8 cellular contexts compared by ENCODE assay signal in the genomic region with DNA sequence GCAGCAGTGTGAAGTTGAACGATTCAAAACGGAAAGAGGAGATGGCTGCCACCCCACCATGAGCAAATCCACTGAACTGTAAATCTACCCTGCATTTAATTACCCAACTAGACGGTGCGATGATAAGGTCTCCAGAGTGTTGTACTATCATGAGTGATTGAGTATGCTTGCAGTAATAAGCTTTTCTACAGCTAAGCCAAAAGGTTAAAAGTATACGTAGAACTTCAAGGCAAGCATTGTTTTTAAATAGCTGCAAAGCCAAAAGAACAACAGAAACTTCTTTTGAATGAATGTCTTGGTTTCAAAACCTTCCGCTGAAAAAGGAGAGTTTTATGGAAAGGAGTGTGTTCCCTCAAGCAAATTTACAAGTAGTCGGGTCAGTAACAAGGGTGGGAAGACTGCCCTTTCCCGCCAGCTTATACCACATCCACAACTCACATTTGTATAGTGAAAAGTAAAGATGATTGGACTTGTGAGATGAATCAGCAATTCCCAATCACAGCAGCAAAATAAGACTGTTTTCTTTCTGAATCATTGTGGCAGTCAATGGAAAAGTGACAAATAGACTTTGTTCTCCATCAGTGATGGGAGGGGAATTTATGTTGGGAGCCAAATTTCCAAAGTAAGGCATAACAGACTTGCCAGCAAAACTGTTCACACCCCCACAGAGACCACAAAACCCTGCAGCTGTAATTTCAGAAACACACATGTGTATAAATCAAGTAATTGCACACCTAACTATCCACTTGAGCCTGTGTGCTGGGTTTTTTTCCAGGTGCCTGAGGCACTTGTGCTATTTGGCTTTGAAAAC.
DNase-seq lines count a peak whose midpoint lies in the region; ATAC-seq and TF ChIP-seq lines count a peak whose summit lies in the region.

No MANE protein-coding gene starts in this region.

- H3T11ph ChIP-seq in H9 (ENCODE audit: low read length), result no peak overlapping the region

- no peak overlapping the region for H4K5ac ChIP-seq in H9 (ENCODE audit: insufficient read length, low read depth, low read length)

- H3K36me3 ChIP-seq in fibroblast of lung (ENCODE audit: control insufficient read depth, insufficient read depth, low read length) (no peaks in the 10 kb centered on the region), osteoblast (ENCODE audit: insufficient read depth, low read length) (no peaks in the 10 kb centered on the region)

- H3K18ac ChIP-seq in H9 (ENCODE audit: insufficient read length, low read depth, low read length), result no peak overlapping the region

- H2BK12ac ChIP-seq in H9 (ENCODE audit: insufficient read length, low read depth, low read length), result no peak overlapping the region

- no peak overlapping the region for H2BK15ac ChIP-seq in H9 (ENCODE audit: low read depth, low read length)

- H2AFZ ChIP-seq in H9 (ENCODE audit: low read length) (peak overlapping the region; percentile 45), fibroblast of lung (ENCODE audit: low read length) (no peak overlapping the region), osteoblast (ENCODE audit: low read length) (peak overlapping the region; percentile 72)

- no peak overlapping the region for H3K56ac ChIP-seq in H9 (ENCODE audit: insufficient read length, low read depth, low read length)

- H3K4me1 Mint-ChIP-seq in H9, result peaks cover 43 to 44% of the 10 kb centered on the region in 2 experiments

- H3K79me2 ChIP-seq in H9 (ENCODE audit: insufficient read depth, low read length) (no peaks in the 10 kb centered on the region), fibroblast of lung (ENCODE audit: control insufficient read depth, insufficient read depth, low read length) (no peaks in the 10 kb centered on the region), osteoblast (ENCODE audit: insufficient read depth, low read length) (no peaks in the 10 kb centered on the region)

- no peak overlapping the region for H2BK20ac ChIP-seq in H9 (ENCODE audit: low read depth, low read length, poor library complexity, severe bottlenecking)

- H4K20me1 ChIP-seq in H9 (ENCODE audit: control insufficient read depth, insufficient read depth, insufficient read length), result no peaks in the 10 kb centered on the region
- H4K20me1 ChIP-seq in fibroblast of lung (ENCODE audit: control insufficient read depth, extremely low read depth, insufficient read depth, low read length), result no peaks in the 10 kb centered on the region
- H4K20me1 ChIP-seq in osteoblast (ENCODE audit: insufficient read depth, low read length), result no peaks in the 10 kb centered on the region

- H3K4me3 Mint-ChIP-seq in H9, result no peak overlapping the region

- H2BK120ac ChIP-seq in H9 (ENCODE audit: low read depth, low read length, poor library complexity, severe bottlenecking), result no peak overlapping the region

- no peaks in the 10 kb centered on the region for H3K79me1 ChIP-seq in H9 (ENCODE audit: insufficient read depth, low read depth, low read length, poor library complexity, severe bottlenecking)

- H3K27me3 Mint-ChIP-seq in H9 (ENCODE audit: low read depth), result no peaks in the 10 kb centered on the region

- no peak for TF ChIP-seq CTCF in H9 (conservative IDR thresholded peaks at IDR 0.05)
- no peak for TF ChIP-seq CTCF in fibroblast of lung (conservative IDR thresholded peaks at IDR 0.05 in 1 of 2, IDR thresholded peaks at IDR 0.05 in 1 of 2; ENCODE audit: low read depth in 1 of 2, low read length in 2 of 2)
- no peak for TF ChIP-seq CTCF in osteoblast (IDR thresholded peaks at IDR 0.05; ENCODE audit: extremely low read depth, low read depth, low read length)

- DNase-seq in H9 (no peak), NCI-H526 (lab: John Stamatoyannopoulos, UW) (peak; percentile 53 to 75), fibroblast of lung (ENCODE audit: low read depth in 2 of 2) (peak; percentile 42 to 93), osteoblast (ENCODE audit: insufficient read length, low spot score, missing footprints) (peak; percentile 19), NCI-H226 (no peak), occipital lobe (lab: John Stamatoyannopoulos, UW) (no peak)

- WGBS in H9 (ENCODE audit: extremely low coverage, insufficient read length, low lambda C conversion rate), result no CpG with 5 or more reads among the region's 8 CpGs

- no peak overlapping the region for H3K4ac ChIP-seq in H9 (ENCODE audit: low read depth, low read length)

- H4K91ac ChIP-seq in H9 (ENCODE audit: insufficient read length, low read depth, low read length), result no peak overlapping the region

- H3K23ac ChIP-seq in H9 (ENCODE audit: insufficient read length, low read depth, low read length), result no peak overlapping the region

- ATAC-seq in HG03442 (IDR thresholded peaks at IDR 0.05; ENCODE audit: unreplicated experiment), result no peak
- ATAC-seq in HG03571 (IDR thresholded peaks at IDR 0.05; ENCODE audit: unreplicated experiment), result no peak

- H3K14ac ChIP-seq in H9 (ENCODE audit: insufficient read depth, low read length), result no peak overlapping the region

- 0 out of 5 replicates have a peak, but pooled peaks cover 0 to 4% of the 10 kb centered on the region in 2 experiments for H3K9me3 Mint-ChIP-seq in H9

- H3K4me3 ChIP-seq in fibroblast of lung (replicated peaks in 1 of 4; ENCODE audit: control extremely low read depth in 1 of 4, insufficient read depth in 1 of 4, low read depth in 3 of 4, low read length in 4 of 4), result no peak overlapping the region
- H3K4me3 ChIP-seq in osteoblast (ENCODE audit: insufficient read depth, low read length), result peak overlapping the region; percentile 50

- H3K4me2 ChIP-seq in H9 (ENCODE audit: insufficient read depth, insufficient read length, low read length) (no peak overlapping the region), fibroblast of lung (ENCODE audit: extremely low read depth, insufficient read depth, low read length) (no peak overlapping the region), osteoblast (ENCODE audit: insufficient read depth, low read length) (peak overlapping the region; percentile 79)

- no peak overlapping the region for H3K27ac ChIP-seq in H9 (ENCODE audit: insufficient read length, low read depth, low read length)
- H3K27ac ChIP-seq in fibroblast of lung (ENCODE audit: insufficient read depth, low read length), result no peak overlapping the region
- peak overlapping the region; percentile 60 for H3K27ac ChIP-seq in osteoblast (ENCODE audit: low read depth, low read length)

- H3K27me3 ChIP-seq in H9 (ENCODE audit: insufficient read depth, low read length) (no peaks in the 10 kb centered on the region), fibroblast of lung (ENCODE audit: control insufficient read depth, insufficient read depth, low read length) (no peaks in the 10 kb centered on the region), osteoblast (ENCODE audit: insufficient read depth, low read length) (no peaks in the 10 kb centered on the region)

- H2AK5ac ChIP-seq in H9 (ENCODE audit: insufficient read length, low read length), result no peak overlapping the region

- H3K9me3 ChIP-seq in H9 (ENCODE audit: control insufficient read depth, low read depth, low read length), result no peaks in the 10 kb centered on the region
- no peaks in the 10 kb centered on the region for H3K9me3 ChIP-seq in fibroblast of lung (ENCODE audit: control insufficient read depth, insufficient read depth, low read depth, low read length)
- no peaks in the 10 kb centered on the region for H3K9me3 ChIP-seq in osteoblast (ENCODE audit: low read depth, low read length)

- H3K36me3 Mint-ChIP-seq in H9 (ENCODE audit: insufficient read depth in 1 of 3, low read depth in 3 of 3), result peaks cover 0 to 5% (median 1%) of the 10 kb centered on the region in 3 experiments; a peak in 5 of 7 replicates

- H3K23me2 ChIP-seq in H9 (ENCODE audit: insufficient read length, low read depth, low read length, poor library complexity, severe bottlenecking), result no peaks in the 10 kb centered on the region

- H3K9ac ChIP-seq in H9 (ENCODE audit: extremely low read depth, insufficient read length, low read length) (no peak overlapping the region), fibroblast of lung (ENCODE audit: insufficient read depth, low read length) (no peak overlapping the region)

- peaks cover 3% of the 10 kb centered on the region; the same call in 1 of the 2 replicates for H3K4me1 ChIP-seq in H9 (ENCODE audit: insufficient read depth, low read length)
- H3K4me1 ChIP-seq in fibroblast of lung (ENCODE audit: control insufficient read depth, extremely low read depth, insufficient read depth, low read length), result no peaks in the 10 kb centered on the region
- H3K4me1 ChIP-seq in osteoblast (ENCODE audit: insufficient read depth, low read length), result peaks cover 15% of the 10 kb centered on the region

- H2BK5ac ChIP-seq in H9 (ENCODE audit: insufficient read length, low read length), result no peak overlapping the region

- no peak overlapping the region for H4K8ac ChIP-seq in H9 (replicated peaks; ENCODE audit: insufficient read length, low read depth, low read length)

- no peak overlapping the region for H3K27ac Mint-ChIP-seq in H9

Comparison
In these comparisons a context has a peak if more than half of its experiments do, and no peak if none do; other contexts are left out.
1. DNase-seq: peak in NCI-H526 (2 of 2), fibroblast of lung (2 of 2) and osteoblast (single experiment); none in H9 (single experiment), NCI-H226 (single experiment) and occipital lobe (single experiment).